In the genomic region with DNA sequence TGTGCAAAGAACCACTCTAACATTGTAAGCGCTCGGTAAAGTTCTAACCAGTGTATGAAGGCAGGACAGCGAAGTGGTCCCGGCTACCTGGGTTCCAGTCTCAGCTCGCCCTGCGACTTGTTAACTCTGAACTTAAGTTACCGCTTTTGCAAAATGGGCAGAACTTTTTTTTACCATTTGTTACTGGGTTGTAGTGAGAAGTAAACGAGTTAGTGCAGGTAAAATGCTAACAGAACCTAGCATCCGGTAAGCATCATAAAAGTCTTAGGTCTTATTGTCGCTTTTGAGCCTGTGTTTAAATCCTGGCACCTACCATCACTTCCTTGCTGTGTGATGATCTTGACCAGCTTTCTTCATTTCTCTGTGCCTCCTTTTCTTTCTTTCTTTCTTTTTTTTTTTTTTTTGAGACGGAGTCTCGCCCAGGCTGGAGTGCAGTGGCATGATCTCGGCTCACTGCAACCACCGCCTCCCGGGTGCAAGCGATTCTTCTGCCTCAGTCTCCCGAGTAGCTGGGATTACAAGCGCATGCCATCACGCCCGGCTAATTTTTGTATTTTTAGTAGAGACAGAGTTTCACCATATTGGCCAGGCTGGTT, we compare ENCODE assay signal across 8 cellular contexts. TPM values are rescaled to one million over a fixed set of nuclear protein-coding genes. Genes with fewer than 3 reads are reported as not detected.
DNase-seq lines count a peak whose midpoint lies in the region; ATAC-seq and TF ChIP-seq lines count a peak whose summit lies in the region.

No MANE protein-coding gene starts in this region.

- H3K4me3 ChIP-seq in HUES6 (ENCODE audit: low read depth, low read length), result peak overlapping the region; percentile 83
- peak overlapping the region; percentile 84 for H3K4me3 ChIP-seq in lower lobe of right lung
- peak overlapping the region; percentile 92 for H3K4me3 ChIP-seq in upper lobe of right lung

- H3K27me3 ChIP-seq in HUES6 (ENCODE audit: control insufficient read depth, insufficient read depth, low read length) (no peaks in the 10 kb centered on the region), lower lobe of right lung (ENCODE audit: low read depth) (no peaks in the 10 kb centered on the region), upper lobe of right lung (no peaks in the 10 kb centered on the region)

- H3K27me3 Mint-ChIP-seq in CD14-positive monocyte (ENCODE audit: low read depth in 3 of 3) (peaks cover 0 to 3% (median 0%) of the 10 kb centered on the region in 3 donors), brain (peaks cover 8% of the 10 kb centered on the region)

- peaks cover 34% of the 10 kb centered on the region for H3K4me1 ChIP-seq in HUES6 (ENCODE audit: control insufficient read depth, insufficient read depth, low read length)
- H3K4me1 ChIP-seq in lower lobe of right lung, result peaks cover 39% of the 10 kb centered on the region
- H3K4me1 ChIP-seq in upper lobe of right lung, result peaks cover 35% of the 10 kb centered on the region

- peak overlapping the region; percentile 83 to 95 (median 89) for H3K27ac Mint-ChIP-seq in CD14-positive monocyte
- peak overlapping the region; percentile 88 to 97 (median 95) for H3K27ac Mint-ChIP-seq in brain

- DNase-seq in CD14-positive monocyte (ENCODE audit: low spot score) (no peak), lower lobe of right lung (peak; percentile 41), upper lobe of right lung (no peak), anterior cingulate cortex (lab: John Stamatoyannopoulos, UW) (no peak)

- peaks cover 15 to 25% of the 10 kb centered on the region in 2 donors for H3K36me3 Mint-ChIP-seq in CD14-positive monocyte
- peaks cover 8% of the 10 kb centered on the region for H3K36me3 Mint-ChIP-seq in brain

- H3K9me3 Mint-ChIP-seq in CD14-positive monocyte (no peaks in the 10 kb centered on the region), brain (no peaks in the 10 kb centered on the region)

- H3K27ac ChIP-seq in HUES6 (ENCODE audit: low read depth, low read length) (0 out of 2 replicates have a peak overlapping the region, but pooled peaks have one; percentile 88), lower lobe of right lung (peak overlapping the region; percentile 71), upper lobe of right lung (peak overlapping the region; percentile 68)

- H3K36me3 ChIP-seq in HUES6 (ENCODE audit: control insufficient read depth, insufficient read depth, low read length), result peaks cover 30% of the 10 kb centered on the region
- peaks cover 30% of the 10 kb centered on the region for H3K36me3 ChIP-seq in lower lobe of right lung
- peaks cover 28% of the 10 kb centered on the region for H3K36me3 ChIP-seq in upper lobe of right lung

- peak overlapping the region; percentile 92 for H3K9ac ChIP-seq in HUES6 (ENCODE audit: low read length)

- intact Hi-C loops in CD14-positive monocyte (cut with micrococcal nuclease), result loop anchor here in 1 of 2 donors (5.0 kb wide), 1 partner anchor 35 kb away; a partner anchor contains a TSS
- intact Hi-C loops in lower lobe of right lung (cut with DNase I), result no loop called here
- intact Hi-C loops in upper lobe of right lung (cut with DNase I), result no loop called here

- H3K4me1 Mint-ChIP-seq in CD14-positive monocyte (peaks cover 55% of the 10 kb centered on the region), brain (peaks cover 65% of the 10 kb centered on the region)

- ATAC-seq in lower lobe of right lung (peak in 1 of 2 donors; percentile 11), upper lobe of right lung (no peak), GM19395 (IDR thresholded peaks at IDR 0.05; ENCODE audit: unreplicated experiment) (no peak), HG03432 (IDR thresholded peaks at IDR 0.05; ENCODE audit: unreplicated experiment) (no peak)

- TF ChIP-seq CTCF in CD14-positive monocyte (IDR thresholded peaks at IDR 0.05), result no peak
- no peak for TF ChIP-seq CTCF in brain (conservative IDR thresholded peaks at IDR 0.05)
- no peak for TF ChIP-seq CTCF in lower lobe of right lung (IDR thresholded peaks at IDR 0.05)
- TF ChIP-seq CTCF in upper lobe of right lung (IDR thresholded peaks at IDR 0.05), result no peak

- H3K4me3 Mint-ChIP-seq in CD14-positive monocyte, result peak overlapping the region; percentile 91 to 95
- peak overlapping the region; percentile 96 to 99 (median 99) for H3K4me3 Mint-ChIP-seq in brain

- H3K9me3 ChIP-seq in HUES6 (ENCODE audit: control insufficient read depth, insufficient read depth, low read depth, low read length) (no peaks in the 10 kb centered on the region), lower lobe of right lung (no peaks in the 10 kb centered on the region), upper lobe of right lung (no peaks in the 10 kb centered on the region)

RNA-seq across cellular contexts. Expression of a gene that starts 0.7 kb away (rescaled TPM):
- 10 to 100 TPM; 14.5 TPM for polyA plus RNA-seq in CD14-positive monocyte
- polyA plus RNA-seq in brain (ENCODE audit: insufficient read depth, low read depth, low replicate concordance), result 25.9 TPM
- total RNA-seq in lower lobe of right lung, result 29.3 TPM
- 33.7 TPM for total RNA-seq in upper lobe of right lung

RNA-seq across cellular contexts. Expression of a gene that starts 0.8 kb away (rescaled TPM):
- 1 to 10 TPM; 1.1 to 2.2 TPM for polyA plus RNA-seq in CD14-positive monocyte
- polyA plus RNA-seq in brain (ENCODE audit: insufficient read depth, low read depth, low replicate concordance), result 42.2 TPM
- 35.2 TPM for total RNA-seq in lower lobe of right lung
- 39.8 TPM for total RNA-seq in upper lobe of right lung

RNA-seq across cellular contexts. Expression of a gene that starts 14.6 kb away (rescaled TPM):
- polyA plus RNA-seq in CD14-positive monocyte (10 to 100 TPM; 35.7 to 37.1 TPM), brain (ENCODE audit: insufficient read depth, low read depth, low replicate concordance) (2.3 TPM)
- total RNA-seq in lower lobe of right lung (27.2 TPM), upper lobe of right lung (21.8 TPM)

RNA-seq across cellular contexts. Expression of a gene that starts 32.9 kb away (rescaled TPM):
- polyA plus RNA-seq in CD14-positive monocyte (100 to 1,000 TPM; 158 to 172 TPM), brain (ENCODE audit: insufficient read depth, low read depth, low replicate concordance) (74.2 TPM)
- total RNA-seq in lower lobe of right lung (82.7 TPM), upper lobe of right lung (65.4 TPM)

RNA-seq across cellular contexts. Expression of a gene that starts 32.9 kb away (rescaled TPM):
- polyA plus RNA-seq in CD14-positive monocyte (100 to 1,000 TPM; 355 to 601 TPM), brain (ENCODE audit: insufficient read depth, low read depth, low replicate concordance) (31.1 TPM)
- total RNA-seq in lower lobe of right lung (80.2 TPM), upper lobe of right lung (104 TPM)
